Comparison of ENCODE assay signal across 13 cellular contexts in genomic region chr3:12829886-12830784, GRCh38. TPM values are rescaled to one million over a fixed set of nuclear protein-coding genes. Genes with fewer than 3 reads are reported as not detected.
A peak's percentile ranks its signal among the peaks of the same experiment; 100 is the strongest.
DNase-seq lines count a peak whose midpoint lies in the region; ATAC-seq and TF ChIP-seq lines count a peak whose summit lies in the region.
"Had no signal": no experiment of that assay in that cellular context is flagged by ENCODE, and none has a peak within 500 bp of the region (broad histone marks: within the 10 kb centered on the region; RNA-seq: fewer than 3 reads in every experiment).

No MANE protein-coding gene starts in this region.

- no peak overlapping the region for H3K9ac ChIP-seq in SK-N-SH

- TF ChIP-seq RAD21 in SK-N-SH (IDR thresholded peaks at IDR 0.05; ENCODE audit: low read length) = peak; percentile 23; the same call in 1 of the 2 replicates

- peaks cover 39% of the 10 kb centered on the region for H3K36me3 Mint-ChIP-seq in activated CD8-positive, alpha-beta T cell treated with anti-CD3 and anti-CD28 coated beads, Interleukin-2, amount 10 ng/mL, durations not matched to agents 7 days and 5 days (ENCODE audit: low read depth)
- peaks cover 29% of the 10 kb centered on the region for H3K36me3 Mint-ChIP-seq in activated CD8-positive, alpha-beta T cell treated with anti-CD3 and anti-CD28 coated beads for 36 hours (ENCODE audit: low read depth)

- no peak overlapping the region for H2AFZ ChIP-seq in SK-N-SH (ENCODE audit: low read depth)

- no peaks in the 10 kb centered on the region for H3K4me1 Mint-ChIP-seq in activated CD8-positive, alpha-beta T cell treated with anti-CD3 and anti-CD28 coated beads, Interleukin-2, amount 10 ng/mL, durations not matched to agents 7 days and 5 days (ENCODE audit: low read depth)
- no peaks in the 10 kb centered on the region for H3K4me1 Mint-ChIP-seq in activated CD8-positive, alpha-beta T cell treated with anti-CD3 and anti-CD28 coated beads for 36 hours (ENCODE audit: low read depth)

- 90% methylated on average over 14 of the region's 17 CpGs for whole genome bisulfite sequencing in SK-N-SH (ENCODE audit: low lambda C conversion rate)

- no peaks in the 10 kb centered on the region for H3K9me3 ChIP-seq in SK-N-SH
- H3K9me3 ChIP-seq: body of pancreas, Peyer's patch, tibial artery had no signal

- no peak for TF ChIP-seq CTCF in activated CD8-positive, alpha-beta T cell treated with anti-CD3 and anti-CD28 coated beads for 36 hours (IDR thresholded peaks at IDR 0.05)
- TF ChIP-seq CTCF in SK-N-SH (IDR thresholded peaks at IDR 0.05) = 0 out of 2 replicates have a peak, but pooled peaks have one; percentile 7
- TF ChIP-seq CTCF in fibroblast of mammary gland (conservative IDR thresholded peaks at IDR 0.05; ENCODE audit: control insufficient read depth, insufficient read depth, low read depth, low read length) = peak; percentile 20

- intact Hi-C loops in activated CD8-positive, alpha-beta T cell treated with anti-CD3 and anti-CD28 coated beads for 36 hours (cut with micrococcal nuclease) = no loop called here
- intact Hi-C loops in sciatic nerve (cut with DNase I) = no loop called here

- peaks cover 28 to 47% of the 10 kb centered on the region in 2 experiments for H3K36me3 ChIP-seq in SK-N-SH (replicated peaks in 1 of 2; ENCODE audit: control insufficient read depth in 1 of 2, insufficient read depth in 2 of 2, low read length in 1 of 2)

- H3K4me3 ChIP-seq in SK-N-SH (ENCODE audit: low read depth in 2 of 2, low read length in 1 of 2) (no peak overlapping the region), fibroblast of mammary gland (ENCODE audit: control insufficient read depth, low read depth, low read length) (no peak overlapping the region)
- H3K4me3 ChIP-seq: body of pancreas, Peyer's patch, tibial artery had no signal

- H4K20me1 ChIP-seq in SK-N-SH (ENCODE audit: insufficient read depth) = peaks cover 16% of the 10 kb centered on the region; the same call in 1 of the 2 replicates

- peak; percentile 27 for ATAC-seq in activated CD8-positive, alpha-beta T cell treated with anti-CD3 and anti-CD28 coated beads, Interleukin-2, amount 10 ng/mL, durations not matched to agents 7 days and 5 days
- no peak for ATAC-seq in activated CD8-positive, alpha-beta T cell treated with anti-CD3 and anti-CD28 coated beads for 36 hours
- peak; percentile 47 for ATAC-seq in sciatic nerve
- ATAC-seq: body of pancreas had no signal

- no peaks in the 10 kb centered on the region for H3K27me3 ChIP-seq in SK-N-SH (ENCODE audit: insufficient read depth)
- H3K27me3 ChIP-seq: body of pancreas, Peyer's patch, tibial artery had no signal

- H3K4me3 Mint-ChIP-seq in activated CD8-positive, alpha-beta T cell treated with anti-CD3 and anti-CD28 coated beads, Interleukin-2, amount 10 ng/mL, durations not matched to agents 7 days and 5 days = no peak overlapping the region
- H3K4me3 Mint-ChIP-seq in activated CD8-positive, alpha-beta T cell treated with anti-CD3 and anti-CD28 coated beads for 36 hours = no peak overlapping the region

- peaks cover 29% of the 10 kb centered on the region for H3F3A ChIP-seq in SK-N-SH (replicated peaks; ENCODE audit: insufficient read depth)

- H3K79me2 ChIP-seq in SK-N-SH (ENCODE audit: insufficient read depth) = no peaks in the 10 kb centered on the region

- H3K4me2 ChIP-seq in SK-N-SH = no peak overlapping the region

- no peaks in the 10 kb centered on the region for H3K9me2 ChIP-seq in SK-N-SH

- H3K27me3 Mint-ChIP-seq in activated CD8-positive, alpha-beta T cell treated with anti-CD3 and anti-CD28 coated beads, Interleukin-2, amount 10 ng/mL, durations not matched to agents 7 days and 5 days (ENCODE audit: low read depth) = no peaks in the 10 kb centered on the region
- H3K27me3 Mint-ChIP-seq in activated CD8-positive, alpha-beta T cell treated with anti-CD3 and anti-CD28 coated beads for 36 hours = no peaks in the 10 kb centered on the region

- no peaks in the 10 kb centered on the region for H3K9me3 Mint-ChIP-seq in activated CD8-positive, alpha-beta T cell treated with anti-CD3 and anti-CD28 coated beads, Interleukin-2, amount 10 ng/mL, durations not matched to agents 7 days and 5 days (ENCODE audit: insufficient read depth)
- no peaks in the 10 kb centered on the region for H3K9me3 Mint-ChIP-seq in activated CD8-positive, alpha-beta T cell treated with anti-CD3 and anti-CD28 coated beads for 36 hours

- POLR2A ChIA-PET in activated CD8-positive, alpha-beta T cell treated with anti-CD3 and anti-CD28 coated beads, Interleukin-2, amount 10 ng/mL, durations not matched to agents 7 days and 5 days (lab: Charles Lee) = interaction anchor here (0.7 to 1.0 kb wide), 2 partner anchors 12 to 215 kb away, joined by 3 to 4 read pairs; no protein-coding TSS in a partner anchor
- POLR2A ChIA-PET in activated CD8-positive, alpha-beta T cell treated with anti-CD3 and anti-CD28 coated beads for 36 hours (lab: Charles Lee) = interaction anchor here (1.0 to 9.5 kb wide), 4 partner anchors 10 to 34 kb away, joined by 3 to 155 read pairs (median 54); partner anchors contain the start of genes CAND2 and RPL32
- POLR2A ChIA-PET in SK-N-SH (lab: Yijun Ruan, JAX) = interaction anchor here (0.9 to 1.2 kb wide), 2 partner anchors 11 to 43 kb away, joined by 3 to 4 read pairs; partner anchors contain the start of gene RPL32

- H3K27ac Mint-ChIP-seq in activated CD8-positive, alpha-beta T cell treated with anti-CD3 and anti-CD28 coated beads, Interleukin-2, amount 10 ng/mL, durations not matched to agents 7 days and 5 days = no peak overlapping the region
- H3K27ac Mint-ChIP-seq in activated CD8-positive, alpha-beta T cell treated with anti-CD3 and anti-CD28 coated beads for 36 hours = no peak overlapping the region

- no peaks in the 10 kb centered on the region for H3K4me1 ChIP-seq in SK-N-SH (ENCODE audit: control insufficient read depth in 1 of 2, insufficient read depth in 2 of 2, low read depth in 1 of 2, low read length in 1 of 2)
- H3K4me1 ChIP-seq: body of pancreas, Peyer's patch, tibial artery had no signal

- DNase-seq in activated CD8-positive, alpha-beta T cell treated with anti-CD3 and anti-CD28 coated beads, Interleukin-2, amount 10 ng/mL, durations not matched to agents 7 days and 5 days = no peak
- DNase-seq in activated CD8-positive, alpha-beta T cell treated with anti-CD3 and anti-CD28 coated beads for 36 hours = no peak
- peak; percentile 19 for DNase-seq in SK-N-SH
- no peak for DNase-seq in fibroblast of mammary gland (ENCODE audit: low read depth)
- no peak for DNase-seq in sciatic nerve (ENCODE audit: low spot score)
- no peak for DNase-seq in HPDE6-E6E7 (ENCODE audit: extremely low spot score)
- DNase-seq in RKO (ENCODE audit: low spot score) = no peak
- no peak for DNase-seq in NCI-H1694 treated with DMSO at 0.1 percent for 48 hours (lab: John Stamatoyannopoulos, UW)
- DNase-seq: body of pancreas, erythroblast, NCI-H226, Peyer's patch, tibial artery had no signal

- CTCF ChIA-PET in activated CD8-positive, alpha-beta T cell treated with anti-CD3 and anti-CD28 coated beads, Interleukin-2, amount 10 ng/mL, durations not matched to agents 7 days and 5 days (lab: Charles Lee) = interaction anchor here (1.0 kb wide), 1 partner anchor 622 kb away, joined by 3 read pairs; no protein-coding TSS in a partner anchor
- CTCF ChIA-PET in activated CD8-positive, alpha-beta T cell treated with anti-CD3 and anti-CD28 coated beads for 36 hours (lab: Charles Lee) = interaction anchor here (0.9 to 4.3 kb wide), 7 partner anchors 7 to 110 kb away, joined by 3 to 36 read pairs (median 3); partner anchors contain the start of gene RPL32
- CTCF ChIA-PET in SK-N-SH (lab: Yijun Ruan, JAX) = interaction anchor here (0.6 to 2.5 kb wide), 9 partner anchors 10 to 163 kb away, joined by 3 to 13 read pairs (median 4); partner anchors contain the start of gene RPL32

- no peak overlapping the region; a peak in 1 of 4 replicates for H3K27ac ChIP-seq in SK-N-SH (ENCODE audit: low read depth in 2 of 2, low read length in 1 of 2)
- H3K27ac ChIP-seq: body of pancreas, Peyer's patch, tibial artery had no signal

- TF ChIP-seq EP300 in SK-N-SH (IDR thresholded peaks at IDR 0.05; ENCODE audit: borderline replicate concordance in 1 of 2, low read depth in 1 of 2, low read length in 1 of 2) = no peak

TF ChIP-seq in SK-N-SH, 30 proteins besides CTCF, POLR2A, EP300 and RAD21 (continues in another document):
- no peak for TF ChIP-seq ZBTB33 (IDR thresholded peaks at IDR 0.05; ENCODE audit: borderline replicate concordance, low read depth)
- TF ChIP-seq FOXJ3 (CRISPR knock-in tag; IDR thresholded peaks at IDR 0.05) = no peak
- TF ChIP-seq SMC3 (IDR thresholded peaks at IDR 0.05; ENCODE audit: low read depth, low read length) = peak; percentile 32; the same call in 1 of the 2 replicates

RNA-seq across cellular contexts. Expression of gene RPL32, which starts 11.2 kb away (rescaled TPM):
- 1,000 to 10,000 TPM; 1,764 to 1,890 TPM for total RNA-seq in activated CD8-positive, alpha-beta T cell treated with anti-CD3 and anti-CD28 coated beads, Interleukin-2, amount 10 ng/mL, durations not matched to agents 7 days and 5 days
- total RNA-seq in activated CD8-positive, alpha-beta T cell treated with anti-CD3 and anti-CD28 coated beads for 36 hours = 1,000 to 10,000 TPM; 2,861 to 2,981 TPM
- 2,077 and 2,311 TPM in 2 replicates for polyA plus RNA-seq in SK-N-SH (2012; rRNA removed)
- 2,462 and 2,641 TPM in 2 replicates for polyA plus RNA-seq in SK-N-SH (2012; cell fraction: cytosol; rRNA removed)
- 576 and 604 TPM in 2 replicates for polyA plus RNA-seq in SK-N-SH (2012; cell fraction: nucleus; rRNA removed)
- 1,417 TPM for total RNA-seq in sciatic nerve

RNA-seq across cellular contexts. Expression of gene CAND2, which starts 33.7 kb away (rescaled TPM):
- under 1 TPM; 0.31 to 0.53 TPM for total RNA-seq in activated CD8-positive, alpha-beta T cell treated with anti-CD3 and anti-CD28 coated beads, Interleukin-2, amount 10 ng/mL, durations not matched to agents 7 days and 5 days
- total RNA-seq in activated CD8-positive, alpha-beta T cell treated with anti-CD3 and anti-CD28 coated beads for 36 hours = 1 to 10 TPM; 1.5 to 1.9 TPM
- 1.5 TPM in 2 replicates for polyA plus RNA-seq in SK-N-SH (2012; rRNA removed)
- 0.91 and 1.3 TPM in 2 replicates for polyA plus RNA-seq in SK-N-SH (2012; cell fraction: cytosol; rRNA removed)
- 4.4 and 5.9 TPM in 2 replicates for polyA plus RNA-seq in SK-N-SH (2012; cell fraction: nucleus; rRNA removed)
- 16.8 TPM for total RNA-seq in sciatic nerve
